ENCODE assay signal across 8 cellular contexts in genomic region chr17:78779848-78780247, GRCh38. TPM values are rescaled to one million over a fixed set of nuclear protein-coding genes. Genes with fewer than 3 reads are reported as not detected.
DNase-seq lines count a peak whose midpoint lies in the region; ATAC-seq and TF ChIP-seq lines count a peak whose summit lies in the region.

No MANE protein-coding gene starts in this region.

- H3K27ac Mint-ChIP-seq in activated CD8-positive, alpha-beta T cell treated with anti-CD3 and anti-CD28 coated beads for 36 hours = peak overlapping the region; percentile 99
- H3K27ac Mint-ChIP-seq in glutamatergic neuron (ENCODE audit: unreplicated experiment) = no peak overlapping the region

- H3K4me1 ChIP-seq in heart left ventricle = peaks cover 0 to 80% (median 29%) of the 10 kb centered on the region in 12 donors
- H3K4me1 ChIP-seq in thyroid gland = peaks cover 28 to 35% of the 10 kb centered on the region in 2 donors

- ATAC-seq in heart left ventricle = no peak
- ATAC-seq in activated CD8-positive, alpha-beta T cell treated with anti-CD3 and anti-CD28 coated beads for 36 hours = peak; percentile 25
- no peak for ATAC-seq in GM21576 (IDR thresholded peaks at IDR 0.05; ENCODE audit: unreplicated experiment)

- H3K9me3 Mint-ChIP-seq in activated CD8-positive, alpha-beta T cell treated with anti-CD3 and anti-CD28 coated beads for 36 hours = no peaks in the 10 kb centered on the region
- H3K9me3 Mint-ChIP-seq in glutamatergic neuron (ENCODE audit: unreplicated experiment) = peaks cover 4% of the 10 kb centered on the region

- intact Hi-C loops in heart left ventricle (cut with DNase I) (loop anchor here in 6 of 10 donors (5.0 to 10.0 kb wide), 5 partner anchors 33 to 65 kb away; no protein-coding TSS in a partner anchor), cardiac septum (cut with DNase I) (loop anchor here (5.0 kb wide), 1 partner anchor 43 kb away; no protein-coding TSS in a partner anchor), thyroid gland (cut with DNase I) (no loop called here)
- intact Hi-C loops in activated CD8-positive, alpha-beta T cell treated with anti-CD3 and anti-CD28 coated beads for 36 hours (cut with micrococcal nuclease) = loop anchor here (2.0 to 5.0 kb wide), 2 partner anchors 31 to 53 kb away; no protein-coding TSS in a partner anchor

- H3K4me3 ChIP-seq in heart left ventricle (peak overlapping the region in 6 of 12 donors; percentile 85 to 99 (median 93)), thyroid gland (replicated peaks in 1 of 3) (peak overlapping the region in 1 of 3 donors; percentile 94)

- H3K27me3 Mint-ChIP-seq in activated CD8-positive, alpha-beta T cell treated with anti-CD3 and anti-CD28 coated beads for 36 hours = no peaks in the 10 kb centered on the region
- peaks cover 2% of the 10 kb centered on the region for H3K27me3 Mint-ChIP-seq in glutamatergic neuron (ENCODE audit: unreplicated experiment)

- H3K36me3 ChIP-seq in heart left ventricle (no peaks in the 10 kb centered on the region), thyroid gland (no peaks in the 10 kb centered on the region)

- TF ChIP-seq POLR2A in heart left ventricle (IDR thresholded peaks at IDR 0.05) = no peak
- peak in 1 of 2 donors; percentile 64 for TF ChIP-seq POLR2A in thyroid gland (IDR thresholded peaks at IDR 0.05)

- H3K9me3 ChIP-seq in heart left ventricle = no peaks in the 10 kb centered on the region
- no peaks in the 10 kb centered on the region for H3K9me3 ChIP-seq in thyroid gland

- peak overlapping the region; percentile 79 for H3K4me3 Mint-ChIP-seq in activated CD8-positive, alpha-beta T cell treated with anti-CD3 and anti-CD28 coated beads for 36 hours
- H3K4me3 Mint-ChIP-seq in glutamatergic neuron (ENCODE audit: unreplicated experiment) = peak overlapping the region; percentile 59

- H3K4me1 Mint-ChIP-seq in activated CD8-positive, alpha-beta T cell treated with anti-CD3 and anti-CD28 coated beads for 36 hours (ENCODE audit: low read depth) = peaks cover 40% of the 10 kb centered on the region
- H3K4me1 Mint-ChIP-seq in glutamatergic neuron (ENCODE audit: low read depth, unreplicated experiment) = peaks cover 8% of the 10 kb centered on the region

- TF ChIP-seq CTCF in heart left ventricle (IDR thresholded peaks at IDR 0.05) = no peak
- TF ChIP-seq CTCF in activated CD8-positive, alpha-beta T cell treated with anti-CD3 and anti-CD28 coated beads for 36 hours (IDR thresholded peaks at IDR 0.05) = no peak
- TF ChIP-seq CTCF in glutamatergic neuron (IDR thresholded peaks at IDR 0.05; ENCODE audit: partially characterized antibody, unreplicated experiment) = no peak
- peak in 2 of 6 experiments; percentile 32 to 35 for TF ChIP-seq CTCF in thyroid gland (IDR thresholded peaks at IDR 0.05)

- CTCF ChIA-PET in activated CD8-positive, alpha-beta T cell treated with anti-CD3 and anti-CD28 coated beads for 36 hours (lab: Charles Lee) = interaction anchor here (1.0 to 1.6 kb wide), 4 partner anchors 9 to 45 kb away, joined by 3 to 7 read pairs (median 4); no protein-coding TSS in a partner anchor

- 49 to 53% (median 51%) methylated on average over 3 of the region's 3 CpGs for WGBS in heart left ventricle, 4 donors
- WGBS in thyroid gland, 2 donors = 17 to 18% methylated on average over 3 of the region's 3 CpGs

- peak in 1 of 5 donors; percentile 9 for DNase-seq in heart left ventricle
- no peak for DNase-seq in cardiac septum (ENCODE audit: low spot score)
- DNase-seq in activated CD8-positive, alpha-beta T cell treated with anti-CD3 and anti-CD28 coated beads for 36 hours = peak; percentile 76
- DNase-seq in glutamatergic neuron = no peak
- peak; percentile 71 to 75 for DNase-seq in thyroid gland
- no peak for DNase-seq in NCI-H2171 treated with DMSO at 0.1 percent for 48 hours (lab: John Stamatoyannopoulos, UW)
- no peak for DNase-seq in AG08395 (ENCODE audit: low spot score)

- peak overlapping the region in 11 of 12 donors; percentile 57 to 99 (median 91) for H3K27ac ChIP-seq in heart left ventricle
- peak overlapping the region; percentile 89 to 94 (median 91) for H3K27ac ChIP-seq in thyroid gland

- POLR2A ChIA-PET in activated CD8-positive, alpha-beta T cell treated with anti-CD3 and anti-CD28 coated beads for 36 hours (lab: Charles Lee) = interaction anchor here (0.9 to 2.2 kb wide), 18 partner anchors 9 to 70 kb away, joined by 3 to 13 read pairs (median 4); partner anchors contain the start of gene USP36

- peaks cover 19% of the 10 kb centered on the region for H3K36me3 Mint-ChIP-seq in activated CD8-positive, alpha-beta T cell treated with anti-CD3 and anti-CD28 coated beads for 36 hours (ENCODE audit: low read depth)
- H3K36me3 Mint-ChIP-seq in glutamatergic neuron (ENCODE audit: unreplicated experiment) = no peaks in the 10 kb centered on the region

- no peaks in the 10 kb centered on the region for H3K27me3 ChIP-seq in heart left ventricle
- H3K27me3 ChIP-seq in thyroid gland = no peaks in the 10 kb centered on the region

RNA-seq across cellular contexts. Expression of gene CYTH1, which starts 2.2 kb away (rescaled TPM):
- total RNA-seq in heart left ventricle (10 to 100 TPM; 27.2 to 59.1 (median 31.2) TPM), cardiac septum (29.4 TPM), glutamatergic neuron (ENCODE audit: unreplicated experiment) (57.2 TPM), thyroid gland (10 to 100 TPM; 69.0 to 94.5 (median 75.7) TPM)
- 10 to 100 TPM; 20.0 to 28.1 TPM for polyA plus RNA-seq in heart left ventricle
- 10 to 100 TPM; 95.1 to 96.0 TPM for total RNA-seq in activated CD8-positive, alpha-beta T cell treated with anti-CD3 and anti-CD28 coated beads for 36 hours

Comparison
In these comparisons a context has a peak if more than half of its experiments do, and no peak if none do; other contexts are left out.
1. DNase-seq: peak in activated CD8-positive, alpha-beta T cell treated with anti-CD3 and anti-CD28 coated beads for 36 hours (single experiment) and thyroid gland (2 of 2); none in cardiac septum (single experiment), glutamatergic neuron (single experiment), NCI-H2171 treated with DMSO at 0.1 percent for 48 hours (single experiment) and AG08395 (single experiment).